In the genomic region with DNA sequence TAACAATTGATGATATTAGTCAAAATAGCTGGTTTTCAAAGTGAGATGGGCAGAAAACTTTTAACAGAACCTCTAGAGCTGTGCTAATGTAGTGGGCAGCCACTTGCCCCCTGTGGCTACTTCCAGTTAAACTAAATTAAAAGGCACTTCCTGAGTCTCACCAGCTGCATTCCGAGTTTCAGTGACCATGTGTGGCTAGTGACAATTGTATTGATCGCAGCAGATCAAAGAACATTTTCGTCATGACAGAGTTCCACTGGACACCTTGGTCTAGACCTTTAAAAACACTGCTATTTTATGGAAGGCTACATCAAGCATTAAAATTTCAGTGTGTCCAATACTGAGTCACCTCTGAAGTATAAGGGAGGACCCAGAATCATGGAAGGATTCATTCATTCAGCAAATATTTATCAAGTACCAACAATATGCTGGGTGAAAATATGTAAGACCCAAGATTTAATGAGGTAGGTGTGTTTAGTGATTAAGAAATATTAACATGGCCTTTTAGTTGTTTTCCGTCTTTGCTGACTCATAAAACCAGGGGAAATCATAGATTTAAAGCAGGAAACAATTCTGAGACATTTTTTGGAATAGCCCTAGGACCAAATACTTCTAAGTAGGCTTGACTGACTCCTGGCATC, we compare ENCODE assay signal across 19 cellular contexts. TPM values are rescaled to one million over a fixed set of nuclear protein-coding genes. Genes with fewer than 3 reads are reported as not detected.
A peak's percentile ranks its signal among the peaks of the same experiment; 100 is the strongest.
DNase-seq lines count a peak whose midpoint lies in the region; ATAC-seq and TF ChIP-seq lines count a peak whose summit lies in the region.
"Had no signal": no experiment of that assay in that cellular context is flagged by ENCODE, and none has a peak within 500 bp of the region (broad histone marks: within the 10 kb centered on the region; RNA-seq: fewer than 3 reads in every experiment).

No MANE protein-coding gene starts in this region.

- peaks cover 0 to 9% (median 0%) of the 10 kb centered on the region in 11 experiments; a peak in 3 of 22 replicates for H4K20me1 ChIP-seq in BLaER1 treated with 17β-estradiol and CSF1 and Interleukin-3, amounts not matched to agents 10 nM and 100 nM
- no peaks in the 10 kb centered on the region for H4K20me1 ChIP-seq in PC-9 (ENCODE audit: insufficient read depth)
- peaks cover 11% of the 10 kb centered on the region for H4K20me1 ChIP-seq in neural progenitor cell (ENCODE audit: low read depth)

- no peak overlapping the region for H2AFZ ChIP-seq in PC-9
- H2AFZ ChIP-seq in neural progenitor cell (replicated peaks), result no peak overlapping the region

- peaks cover 0 to 6% (median 0%) of the 10 kb centered on the region in 11 experiments; a peak in 1 of 22 replicates for H3K9me3 ChIP-seq in BLaER1 treated with 17β-estradiol and CSF1 and Interleukin-3, amounts not matched to agents 10 nM and 100 nM (replicated peaks in 1 of 11)
- H3K9me3 ChIP-seq in PC-9 (ENCODE audit: insufficient read depth, low read depth) (no peaks in the 10 kb centered on the region), esophagus muscularis mucosa (no peaks in the 10 kb centered on the region), neural progenitor cell (ENCODE audit: low read depth) (no peaks in the 10 kb centered on the region), testis (no peaks in the 10 kb centered on the region), HAP-1 (no peaks in the 10 kb centered on the region)
- H3K9me3 ChIP-seq: BE2C, esophagus squamous epithelium, Peyer's patch, uterus had no signal

- no peak for TF ChIP-seq EP300 in esophagus muscularis mucosa (IDR thresholded peaks at IDR 0.05)

- ATAC-seq in HG03196 (IDR thresholded peaks at IDR 0.05; ENCODE audit: unreplicated experiment), result no peak

- H3K9me3 Mint-ChIP-seq in neural progenitor cell, result no peaks in the 10 kb centered on the region
- H3K9me3 Mint-ChIP-seq: activated T-helper 2 cell treated with anti-CD3 and anti-CD28 coated beads, Interferon-gamma antibody, Interleukin-2, Interleukin-4, amounts not matched to agents 10 μg/mL and 5 μg/mL and 100 μg/mL, durations not matched to agents 14 hours and 24 hours and 36 hours; mesothelial cell of epicardium had no signal

- H3K27ac ChIP-seq in BLaER1 treated with 17β-estradiol and CSF1 and Interleukin-3, amounts not matched to agents 10 nM and 100 nM, result no peak overlapping the region
- H3K27ac ChIP-seq in PC-9, result peak overlapping the region; percentile 77
- no peak overlapping the region for H3K27ac ChIP-seq in esophagus muscularis mucosa (replicated peaks in 1 of 4)
- H3K27ac ChIP-seq in neural progenitor cell, result no peak overlapping the region
- H3K27ac ChIP-seq in testis, result no peak overlapping the region
- H3K27ac ChIP-seq: uterus had no signal

- TF ChIP-seq POLR2A in esophagus muscularis mucosa (IDR thresholded peaks at IDR 0.05; ENCODE audit: low read depth), result no peak
- TF ChIP-seq POLR2A in testis (IDR thresholded peaks at IDR 0.05), result no peak

- POLR2A ChIA-PET in PC-9 (lab: Charles Lee; ENCODE audit: unreplicated experiment), result no interaction called here

- peak in 1 of 2 experiments; percentile 94 for DNase-seq in PC-9
- DNase-seq in esophagus muscularis mucosa (ENCODE audit: extremely low spot score), result peak; percentile 70
- DNase-seq in neural progenitor cell (ENCODE audit: low spot score), result peak; percentile 42
- no peak for DNase-seq in testis
- no peak for DNase-seq in HAP-1 (ENCODE audit: low spot score in 2 of 2)
- no peak for DNase-seq in NCI-H2227 treated with DMSO at 0.1 percent for 48 hours (lab: John Stamatoyannopoulos, UW)
- DNase-seq: activated CD4-positive, alpha-beta T cell treated with anti-CD3 and anti-CD28 coated beads, Interleukin-2, amount 50 U/mL, for 48 hours; BE2C; caudate nucleus; esophagus squamous epithelium; NCI-H1048; NCI-H446 treated with DMSO at 0.1 percent for 48 hours; stimulated activated CD4-positive, alpha-beta T cell treated with anti-CD3 and anti-CD28 coated beads, Interleukin-2, amount 100 ng/mL, for 48 hours; uterus had no signal

- intact Hi-C loops in PC-9 (cut with micrococcal nuclease; ENCODE audit: unreplicated experiment) (loop anchor here (5.0 to 10.0 kb wide), 8 partner anchors 254 to 874 kb away; no protein-coding TSS in a partner anchor), esophagus muscularis mucosa (cut with DNase I) (loop anchor here (10.0 kb wide), 1 partner anchor 216 kb away; no protein-coding TSS in a partner anchor), testis (cut with DNase I; ENCODE audit: low total_unique reads) (loop anchor here (10.0 kb wide), 1 partner anchor 54 kb away; no protein-coding TSS in a partner anchor)

- no peak overlapping the region for H3K27ac Mint-ChIP-seq in neural progenitor cell
- H3K27ac Mint-ChIP-seq: activated T-helper 2 cell treated with anti-CD3 and anti-CD28 coated beads, Interferon-gamma antibody, Interleukin-2, Interleukin-4, amounts not matched to agents 10 μg/mL and 5 μg/mL and 100 μg/mL, durations not matched to agents 14 hours and 24 hours and 36 hours; mesothelial cell of epicardium had no signal

- H3K36me3 Mint-ChIP-seq in neural progenitor cell, result no peaks in the 10 kb centered on the region
- H3K36me3 Mint-ChIP-seq: mesothelial cell of epicardium had no signal

- no TSS peak for BruUV-seq in PC-9 (replicated peaks; lab: Mats Ljungman, UMichigan)

- H3K9me2 ChIP-seq in PC-9 (ENCODE audit: insufficient read depth), result no peaks in the 10 kb centered on the region

- peaks cover 15% of the 10 kb centered on the region; the same call in 1 of the 2 replicates for H3F3A ChIP-seq in PC-9 (ENCODE audit: insufficient read depth, low read depth)
- peaks cover 31% of the 10 kb centered on the region for H3F3A ChIP-seq in neural progenitor cell (ENCODE audit: low read depth)

- H3K4me2 ChIP-seq in BLaER1 treated with 17β-estradiol and CSF1 and Interleukin-3, amounts not matched to agents 10 nM and 100 nM, result peak overlapping the region in 7 of 11 experiments; percentile 23 to 99 (median 93); a peak in 12 of 22 replicates
- H3K4me2 ChIP-seq in PC-9 (peak overlapping the region; percentile 93), neural progenitor cell (peak overlapping the region; percentile 88)

- peaks cover 5% of the 10 kb centered on the region; the same call in 1 of the 2 replicates for H3K79me2 ChIP-seq in PC-9 (ENCODE audit: low read depth)
- peaks cover 37% of the 10 kb centered on the region for H3K79me2 ChIP-seq in neural progenitor cell (ENCODE audit: low read depth)

- H3K27me3 ChIP-seq in BLaER1 treated with 17β-estradiol and CSF1 and Interleukin-3, amounts not matched to agents 10 nM and 100 nM, result peaks cover 0 to 10% (median 0%) of the 10 kb centered on the region in 11 experiments; a peak in 5 of 22 replicates
- H3K27me3 ChIP-seq in PC-9 (ENCODE audit: insufficient read depth, low read depth), result no peaks in the 10 kb centered on the region
- peaks cover 0 to 6% (median 2%) of the 10 kb centered on the region in 4 donors for H3K27me3 ChIP-seq in esophagus muscularis mucosa
- H3K27me3 ChIP-seq in neural progenitor cell, result no peaks in the 10 kb centered on the region
- H3K27me3 ChIP-seq in testis, result no peaks in the 10 kb centered on the region
- H3K27me3 ChIP-seq in HAP-1 (ENCODE audit: low read depth), result no peaks in the 10 kb centered on the region
- H3K27me3 ChIP-seq: Peyer's patch, uterus had no signal

- peak overlapping the region; percentile 36 for H3K4me3 Mint-ChIP-seq in neural progenitor cell

- in situ Hi-C loops in HAP-1 (cut with MboI; ENCODE audit: low sequenced_read_pairs), result loop anchor here (25.0 kb wide), 1 partner anchor 334 kb away; no protein-coding TSS in a partner anchor

- no peaks in the 10 kb centered on the region for H3K36me3 ChIP-seq in BLaER1 treated with 17β-estradiol and CSF1 and Interleukin-3, amounts not matched to agents 10 nM and 100 nM
- H3K36me3 ChIP-seq in PC-9 (ENCODE audit: low read depth), result no peaks in the 10 kb centered on the region
- no peaks in the 10 kb centered on the region for H3K36me3 ChIP-seq in esophagus muscularis mucosa
- H3K36me3 ChIP-seq in neural progenitor cell, result no peaks in the 10 kb centered on the region
- H3K36me3 ChIP-seq in testis (ENCODE audit: low read depth, missing control alignments), result no peaks in the 10 kb centered on the region
- H3K36me3 ChIP-seq in HAP-1 (replicated peaks), result no peaks in the 10 kb centered on the region
- H3K36me3 ChIP-seq: BE2C, esophagus squamous epithelium, Peyer's patch, uterus had no signal

- H3K27me3 Mint-ChIP-seq in neural progenitor cell (ENCODE audit: insufficient read depth, low read depth), result peaks cover 8% of the 10 kb centered on the region

- 84% methylated on average over 4 of the region's 4 CpGs for WGBS in esophagus muscularis mucosa
- WGBS in testis, 2 donors, result 70 to 81% methylated on average over 4 of the region's 4 CpGs

- H3K9ac ChIP-seq in BLaER1 treated with 17β-estradiol and CSF1 and Interleukin-3, amounts not matched to agents 10 nM and 100 nM, result no peak overlapping the region
- H3K9ac ChIP-seq in neural progenitor cell, result no peak overlapping the region

- H3K4me1 Mint-ChIP-seq in neural progenitor cell, result peaks cover 25% of the 10 kb centered on the region

- TF ChIP-seq CTCF in PC-9 (conservative IDR thresholded peaks at IDR 0.05) (no peak), esophagus muscularis mucosa (IDR thresholded peaks at IDR 0.05) (no peak), neural progenitor cell (IDR thresholded peaks at IDR 0.05) (no peak), testis (IDR thresholded peaks at IDR 0.05) (no peak)

- peaks cover 5 to 33% (median 25%) of the 10 kb centered on the region in 10 experiments; a peak in 19 of 20 replicates for H3K4me1 ChIP-seq in BLaER1 treated with 17β-estradiol and CSF1 and Interleukin-3, amounts not matched to agents 10 nM and 100 nM
- H3K4me1 ChIP-seq in PC-9 (replicated peaks; ENCODE audit: insufficient read depth) (peaks cover 34% of the 10 kb centered on the region), esophagus muscularis mucosa (peaks cover 0 to 30% (median 21%) of the 10 kb centered on the region in 4 donors), neural progenitor cell (peaks cover 16% of the 10 kb centered on the region), testis (peaks cover 16% of the 10 kb centered on the region), HAP-1 (peaks cover 14% of the 10 kb centered on the region)
- H3K4me1 ChIP-seq: BE2C, uterus had no signal

- CTCF ChIA-PET in PC-9 (lab: Charles Lee), result no interaction called here

- H3K4me3 ChIP-seq in BLaER1 treated with 17β-estradiol and CSF1 and Interleukin-3, amounts not matched to agents 10 nM and 100 nM, result no peak overlapping the region
- H3K4me3 ChIP-seq in PC-9 (peak overlapping the region; percentile 33; the same call in 1 of the 2 replicates), esophagus muscularis mucosa (no peak overlapping the region), neural progenitor cell (peak overlapping the region; percentile 96), testis (no peak overlapping the region), HAP-1 (no peak overlapping the region)
- H3K4me3 ChIP-seq: esophagus squamous epithelium, uterus had no signal

RNA-seq across cellular contexts. Expression of a gene that starts 5.1 kb away (rescaled TPM):
- total RNA-seq in PC-9 (2021) (59.5 and 73.2 TPM in 2 replicates), esophagus muscularis mucosa (100 to 1,000 TPM; 145 to 244 (median 200) TPM), neural progenitor cell (ENCODE audit: low replicate concordance) (400 and 517 TPM in 2 replicates), testis (100 to 1,000 TPM; 118 to 157 TPM)
- 51.5 TPM for polyA plus RNA-seq in testis (ENCODE audit: insufficient read depth, low read depth, low replicate concordance)

Comparison
In these comparisons a context has a peak if more than half of its experiments do, and no peak if none do; other contexts are left out.
1. H3K4me3 ChIP-seq: peak in PC-9 (single experiment) and neural progenitor cell (single experiment); none in BLaER1 treated with 17β-estradiol and CSF1 and Interleukin-3, amounts not matched to agents 10 nM and 100 nM (0 of 10), esophagus muscularis mucosa (0 of 4), testis (0 of 2) and HAP-1 (single experiment).
2. DNase-seq: peak in esophagus muscularis mucosa (single experiment) and neural progenitor cell (single experiment); none in testis (single experiment), HAP-1 (0 of 2) and NCI-H2227 treated with DMSO at 0.1 percent for 48 hours (single experiment).
3. Peak in every context shown above with its lines, with median percentiles within 50 percentile points of each other: H3K4me2 ChIP-seq.